ENCODE assay signal across 20 cellular contexts in genomic region chr22:26927841-26928240, GRCh38.
A peak's percentile ranks its signal among the peaks of the same experiment; 100 is the strongest.
DNase-seq lines count a peak whose midpoint lies in the region; ATAC-seq, FAIRE-seq and TF ChIP-seq lines count a peak whose summit lies in the region.
"Had no signal": no experiment of that assay in that cellular context is flagged by ENCODE, and none has a peak within 500 bp of the region (broad histone marks: within the 10 kb centered on the region; RNA-seq: fewer than 3 reads in every experiment).

No MANE protein-coding gene starts in this region.

- intact Hi-C loops in ascending aorta (cut with DNase I): no loop called here

- FAIRE-seq in urothelium cell line (lab: Jason Lieb, UNC): peak; percentile 87
- FAIRE-seq: A204.1, D721Med, GM12892, GM18507 had no signal

- H3K36me3 ChIP-seq in ascending aorta (no peaks in the 10 kb centered on the region), H7 (replicated peaks; ENCODE audit: control insufficient read depth, insufficient read depth, low read length) (no peaks in the 10 kb centered on the region)

- no peaks in the 10 kb centered on the region for H3K9me3 ChIP-seq in ascending aorta
- H3K9me3 ChIP-seq: Caco-2 had no signal

- H3K4me1 ChIP-seq in ascending aorta: peaks cover 0 to 4% of the 10 kb centered on the region in 2 donors
- H3K4me1 ChIP-seq: Caco-2 had no signal

- peak overlapping the region; percentile 39 to 64 for H3K27ac ChIP-seq in ascending aorta
- H3K27ac ChIP-seq: C4-2B, GM23248, HL-60 had no signal

- TF ChIP-seq CTCF in ascending aorta (IDR thresholded peaks at IDR 0.05): no peak

- no peak for DNase-seq in ascending aorta (ENCODE audit: low spot score in 2 of 2)
- DNase-seq in foreskin melanocyte: peak; percentile 23
- peak; percentile 11 for DNase-seq in pons (ENCODE audit: low spot score)
- DNase-seq in urothelium cell line (ENCODE audit: low spot score): no peak
- no peak for DNase-seq in H7
- DNase-seq in NCI-H187 treated with DMSO at 0.1 percent for 48 hours (lab: John Stamatoyannopoulos, UW): no peak
- DNase-seq in AML-193 (lab: John Stamatoyannopoulos, UW): no peak
- DNase-seq: ACHN; Caco-2; CD4-positive, alpha-beta T cell; GDM1; GM23248; HCEC 1CT had no signal

- no peak for ATAC-seq in GM19455 (IDR thresholded peaks at IDR 0.05; ENCODE audit: unreplicated experiment)

- H3K4me3 ChIP-seq in ascending aorta (no peak overlapping the region), H7 (ENCODE audit: insufficient read depth, low read depth, low read length) (no peak overlapping the region)
- H3K4me3 ChIP-seq: GM23248 had no signal

- H3K27me3 ChIP-seq in ascending aorta (no peaks in the 10 kb centered on the region), H7 (ENCODE audit: control insufficient read depth, insufficient read depth, low read length) (no peaks in the 10 kb centered on the region)

Comparison
In these comparisons a context has a peak if more than half of its experiments do, and no peak if none do; other contexts are left out.
1. DNase-seq: peak in foreskin melanocyte (single experiment) and pons (single experiment); none in ascending aorta (0 of 2), urothelium cell line (single experiment), H7 (single experiment), NCI-H187 treated with DMSO at 0.1 percent for 48 hours (single experiment) and AML-193 (0 of 2).